ENCODE assay signal across 8 cellular contexts in the genomic region with DNA sequence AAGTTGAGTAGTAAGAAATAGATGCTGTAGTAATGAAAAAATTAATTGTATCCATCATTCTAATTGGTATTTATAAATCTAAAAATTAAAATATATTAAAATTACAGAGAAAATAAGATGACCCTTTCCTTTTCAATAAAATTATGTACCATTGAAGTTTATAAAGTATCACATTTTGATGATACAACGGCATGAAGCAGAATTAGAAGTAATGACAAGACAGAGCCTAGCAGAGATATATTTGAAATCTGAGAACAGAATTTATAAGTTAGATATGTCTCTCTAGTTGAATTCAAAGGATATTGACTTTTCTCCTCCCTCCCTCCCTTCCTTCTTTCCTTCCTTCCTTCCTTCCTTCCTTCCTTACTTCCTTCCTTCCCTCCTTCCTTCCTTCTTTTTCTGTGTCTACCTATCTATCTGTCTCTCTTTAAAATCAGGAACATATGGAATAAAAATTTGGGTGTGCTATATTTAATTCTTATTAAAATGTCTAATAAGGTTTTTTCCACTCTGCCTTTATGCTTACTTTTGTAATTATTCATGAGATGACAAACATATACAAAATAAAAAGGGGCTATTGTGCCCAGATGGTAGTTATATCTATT.
"Had no signal": no experiment of that assay in that cellular context is flagged by ENCODE, and none has a peak within 500 bp of the region (broad histone marks: within the 10 kb centered on the region; RNA-seq: fewer than 3 reads in every experiment).

No MANE protein-coding gene starts in this region.

- H3K4me3 ChIP-seq: GM12878 had no signal

- FAIRE-seq: G401.6, GM12878, GM12891, GM12892, GM18507, GM19239 had no signal

- DNase-seq: GDM1, GF-D8 had no signal
